In genomic region chr17:68004201-68004600, GRCh38 we compare ENCODE assay signal across 1 cellular context.
TF ChIP-seq lines count a peak whose summit lies in the region.

No MANE protein-coding gene starts in this region.

TF ChIP-seq in GM23338, 12 proteins besides CTCF, POLR2A, EP300 and RAD21 (continued from another document):
- TF ChIP-seq, protein P1, sequence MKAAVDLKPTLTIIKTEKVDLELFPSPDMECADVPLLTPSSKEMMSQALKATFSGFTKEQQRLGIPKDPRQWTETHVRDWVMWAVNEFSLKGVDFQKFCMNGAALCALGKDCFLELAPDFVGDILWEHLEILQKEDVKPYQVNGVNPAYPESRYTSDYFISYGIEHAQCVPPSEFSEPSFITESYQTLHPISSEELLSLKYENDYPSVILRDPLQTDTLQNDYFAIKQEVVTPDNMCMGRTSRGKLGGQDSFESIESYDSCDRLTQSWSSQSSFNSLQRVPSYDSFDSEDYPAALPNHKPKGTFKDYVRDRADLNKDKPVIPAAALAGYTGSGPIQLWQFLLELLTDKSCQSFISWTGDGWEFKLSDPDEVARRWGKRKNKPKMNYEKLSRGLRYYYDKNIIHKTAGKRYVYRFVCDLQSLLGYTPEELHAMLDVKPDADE (IDR thresholded peaks at IDR 0.05): no peak
- no peak for TF ChIP-seq POLR2AphosphoS5 (IDR thresholded peaks at IDR 0.05; ENCODE audit: low read depth)
- TF ChIP-seq, protein P2, sequence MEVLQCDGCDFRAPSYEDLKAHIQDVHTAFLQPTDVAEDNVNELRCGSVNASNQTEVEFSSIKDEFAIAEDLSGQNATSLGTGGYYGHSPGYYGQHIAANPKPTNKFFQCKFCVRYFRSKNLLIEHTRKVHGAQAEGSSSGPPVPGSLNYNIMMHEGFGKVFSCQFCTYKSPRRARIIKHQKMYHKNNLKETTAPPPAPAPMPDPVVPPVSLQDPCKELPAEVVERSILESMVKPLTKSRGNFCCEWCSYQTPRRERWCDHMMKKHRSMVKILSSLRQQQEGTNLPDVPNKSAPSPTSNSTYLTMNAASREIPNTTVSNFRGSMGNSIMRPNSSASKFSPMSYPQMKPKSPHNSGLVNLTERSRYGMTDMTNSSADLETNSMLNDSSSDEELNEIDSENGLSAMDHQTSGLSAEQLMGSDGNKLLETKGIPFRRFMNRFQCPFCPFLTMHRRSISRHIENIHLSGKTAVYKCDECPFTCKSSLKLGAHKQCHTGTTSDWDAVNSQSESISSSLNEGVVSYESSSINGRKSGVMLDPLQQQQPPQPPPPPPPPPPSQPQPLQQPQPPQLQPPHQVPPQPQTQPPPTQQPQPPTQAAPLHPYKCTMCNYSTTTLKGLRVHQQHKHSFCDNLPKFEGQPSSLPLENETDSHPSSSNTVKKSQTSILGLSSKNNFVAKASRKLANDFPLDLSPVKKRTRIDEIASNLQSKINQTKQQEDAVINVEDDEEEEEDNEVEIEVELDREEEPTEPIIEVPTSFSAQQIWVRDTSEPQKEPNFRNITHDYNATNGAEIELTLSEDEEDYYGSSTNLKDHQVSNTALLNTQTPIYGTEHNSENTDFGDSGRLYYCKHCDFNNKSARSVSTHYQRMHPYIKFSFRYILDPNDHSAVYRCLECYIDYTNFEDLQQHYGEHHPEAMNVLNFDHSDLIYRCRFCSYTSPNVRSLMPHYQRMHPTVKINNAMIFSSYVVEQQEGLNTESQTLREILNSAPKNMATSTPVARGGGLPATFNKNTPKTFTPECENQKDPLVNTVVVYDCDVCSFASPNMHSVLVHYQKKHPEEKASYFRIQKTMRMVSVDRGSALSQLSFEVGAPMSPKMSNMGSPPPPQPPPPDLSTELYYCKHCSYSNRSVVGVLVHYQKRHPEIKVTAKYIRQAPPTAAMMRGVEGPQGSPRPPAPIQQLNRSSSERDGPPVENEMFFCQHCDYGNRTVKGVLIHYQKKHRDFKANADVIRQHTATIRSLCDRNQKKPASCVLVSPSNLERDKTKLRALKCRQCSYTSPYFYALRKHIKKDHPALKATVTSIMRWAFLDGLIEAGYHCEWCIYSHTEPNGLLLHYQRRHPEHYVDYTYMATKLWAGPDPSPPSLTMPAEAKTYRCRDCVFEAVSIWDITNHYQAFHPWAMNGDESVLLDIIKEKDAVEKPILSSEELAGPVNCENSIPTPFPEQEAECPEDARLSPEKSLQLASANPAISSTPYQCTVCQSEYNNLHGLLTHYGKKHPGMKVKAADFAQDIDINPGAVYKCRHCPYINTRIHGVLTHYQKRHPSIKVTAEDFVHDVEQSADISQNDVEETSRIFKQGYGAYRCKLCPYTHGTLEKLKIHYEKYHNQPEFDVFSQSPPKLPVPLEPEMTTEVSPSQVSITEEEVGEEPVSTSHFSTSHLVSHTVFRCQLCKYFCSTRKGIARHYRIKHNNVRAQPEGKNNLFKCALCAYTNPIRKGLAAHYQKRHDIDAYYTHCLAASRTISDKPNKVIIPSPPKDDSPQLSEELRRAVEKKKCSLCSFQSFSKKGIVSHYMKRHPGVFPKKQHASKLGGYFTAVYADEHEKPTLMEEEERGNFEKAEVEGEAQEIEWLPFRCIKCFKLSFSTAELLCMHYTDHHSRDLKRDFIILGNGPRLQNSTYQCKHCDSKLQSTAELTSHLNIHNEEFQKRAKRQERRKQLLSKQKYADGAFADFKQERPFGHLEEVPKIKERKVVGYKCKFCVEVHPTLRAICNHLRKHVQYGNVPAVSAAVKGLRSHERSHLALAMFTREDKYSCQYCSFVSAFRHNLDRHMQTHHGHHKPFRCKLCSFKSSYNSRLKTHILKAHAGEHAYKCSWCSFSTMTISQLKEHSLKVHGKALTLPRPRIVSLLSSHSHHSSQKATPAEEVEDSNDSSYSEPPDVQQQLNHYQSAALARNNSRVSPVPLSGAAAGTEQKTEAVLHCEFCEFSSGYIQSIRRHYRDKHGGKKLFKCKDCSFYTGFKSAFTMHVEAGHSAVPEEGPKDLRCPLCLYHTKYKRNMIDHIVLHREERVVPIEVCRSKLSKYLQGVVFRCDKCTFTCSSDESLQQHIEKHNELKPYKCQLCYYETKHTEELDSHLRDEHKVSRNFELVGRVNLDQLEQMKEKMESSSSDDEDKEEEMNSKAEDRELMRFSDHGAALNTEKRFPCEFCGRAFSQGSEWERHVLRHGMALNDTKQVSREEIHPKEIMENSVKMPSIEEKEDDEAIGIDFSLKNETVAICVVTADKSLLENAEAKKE (CRISPR knock-in tag; IDR thresholded peaks at IDR 0.05): no peak
